ENCODE assay signal across 14 cellular contexts in genomic region chr13:45521292-45521691, GRCh38. TPM values are rescaled to one million over a fixed set of nuclear protein-coding genes. Genes with fewer than 3 reads are reported as not detected.
DNase-seq lines count a peak whose midpoint lies in the region; ATAC-seq, FAIRE-seq and TF ChIP-seq lines count a peak whose summit lies in the region.
"Had no signal": no experiment of that assay in that cellular context is flagged by ENCODE, and none has a peak within 500 bp of the region (broad histone marks: within the 10 kb centered on the region; RNA-seq: fewer than 3 reads in every experiment).

No MANE protein-coding gene starts in this region.

- H3K27ac Mint-ChIP-seq in CD14-positive monocyte (peak overlapping the region; percentile 80 to 96 (median 84)), endothelial cell (ENCODE audit: unreplicated experiment) (no peak overlapping the region)
- H3K27ac Mint-ChIP-seq: memory B cell had no signal

- H2AK5ac ChIP-seq in IMR-90 (ENCODE audit: low read depth, low read length) = peak overlapping the region; percentile 76

- in situ Hi-C loops in IMR-90 (cut with MboI; ENCODE audit: low sequenced_read_pairs) = no loop called here

- no CpG with 5 or more reads among the region's 4 CpGs for WGBS in IMR-90 (ENCODE audit: extremely low coverage in 2 of 2, insufficient read length in 1 of 2), 2 experiments
- WGBS in right lobe of liver (ENCODE audit: insufficient coverage, low coverage, low lambda C conversion rate, missing lambda C conversion rate) = 78% methylated on average over 4 of the region's 4 CpGs

- H3K79me1 ChIP-seq in IMR-90 (ENCODE audit: low read depth in 1 of 2, low read length in 2 of 2) = peaks cover 3 to 32% of the 10 kb centered on the region in 2 experiments; a peak in 2 of 4 replicates

- H3K27me3 ChIP-seq in IMR-90 (ENCODE audit: control insufficient read depth, insufficient read depth, low read length) (no peaks in the 10 kb centered on the region), bronchial epithelial cell (ENCODE audit: control insufficient read depth, insufficient read depth, low read length) (no peaks in the 10 kb centered on the region), right lobe of liver (no peaks in the 10 kb centered on the region)
- H3K27me3 ChIP-seq: tibial artery had no signal

- peak overlapping the region; percentile 83 for H2BK5ac ChIP-seq in IMR-90 (ENCODE audit: low read depth, low read length, poor library complexity, severe bottlenecking)

- no peak overlapping the region for H3K4me2 ChIP-seq in IMR-90 (ENCODE audit: low read depth, low read length)

- TF ChIP-seq RAD21 in IMR-90 (IDR thresholded peaks at IDR 0.05; ENCODE audit: low read length) = no peak

- dilution Hi-C loops in IMR-90 (cut with HindIII; ENCODE audit: low sequenced_read_pairs, unreplicated experiment) = no loop called here

- peaks cover 19% of the 10 kb centered on the region for H3K36me3 ChIP-seq in IMR-90 (ENCODE audit: control insufficient read depth, insufficient read depth, low read length)
- peaks cover 12% of the 10 kb centered on the region for H3K36me3 ChIP-seq in bronchial epithelial cell (ENCODE audit: control insufficient read depth, insufficient read depth, low read length)
- H3K36me3 ChIP-seq in right lobe of liver = peaks cover 7 to 69% (median 35%) of the 10 kb centered on the region in 4 donors

- peak overlapping the region; percentile 64; the same call in 1 of the 2 replicates for H3K9ac ChIP-seq in IMR-90 (ENCODE audit: low read depth, low read length)

- H3K56ac ChIP-seq in IMR-90 (ENCODE audit: extremely low read depth, insufficient read depth, low read length) = no peak overlapping the region

- 0 out of 2 replicates have a peak overlapping the region, but pooled peaks have one; percentile 20 for H2BK20ac ChIP-seq in IMR-90 (ENCODE audit: low read depth, low read length)

- peak overlapping the region; percentile 1; the same call in 1 of the 2 replicates for H2BK120ac ChIP-seq in IMR-90 (ENCODE audit: low read depth, low read length)

- H3K18ac ChIP-seq in IMR-90 (ENCODE audit: low read depth, low read length) = peak overlapping the region; percentile 10; the same call in 1 of the 2 replicates

- H3K4me1 ChIP-seq in IMR-90 (ENCODE audit: control insufficient read depth, insufficient read depth, low read length) (peaks cover 12% of the 10 kb centered on the region), right lobe of liver (no peaks in the 10 kb centered on the region)

- no peak overlapping the region for H4K5ac ChIP-seq in IMR-90 (ENCODE audit: low read depth, low read length)

- H3K14ac ChIP-seq in IMR-90 (replicated peaks; ENCODE audit: low read depth, low read length) = peak overlapping the region; percentile 54; the same call in 1 of the 2 replicates

- peaks cover 4% of the 10 kb centered on the region; the same call in 1 of the 2 replicates for H3K9me1 ChIP-seq in IMR-90 (ENCODE audit: insufficient read depth, low read length)

- CTCF ChIA-PET in IMR-90 (lab: Yijun Ruan, JAX) = interaction anchor here (0.6 to 0.7 kb wide), 2 partner anchors 17 to 34 kb away, joined by 3 read pairs; no protein-coding TSS in a partner anchor

- peak overlapping the region; percentile 29 for H2AK9ac ChIP-seq in IMR-90 (replicated peaks; ENCODE audit: low read depth, low read length, poor library complexity)

- H3K27ac ChIP-seq in IMR-90 (ENCODE audit: insufficient read depth, low read length) (peak overlapping the region; percentile 81; the same call in 1 of the 2 replicates), right lobe of liver (no peak overlapping the region)
- H3K27ac ChIP-seq: tibial artery had no signal

- no peak overlapping the region for H2BK15ac ChIP-seq in IMR-90 (ENCODE audit: low read depth, low read length)

- ATAC-seq in IMR-90 (ENCODE audit: low read depth) (peak; percentile 69), right lobe of liver (peak; percentile 59 to 75 (median 65))

- TF ChIP-seq CTCF in CD14-positive monocyte (IDR thresholded peaks at IDR 0.05) (no peak), IMR-90 (conservative IDR thresholded peaks at IDR 0.05; ENCODE audit: low read depth, low read length) (no peak), bronchial epithelial cell (IDR thresholded peaks at IDR 0.05; ENCODE audit: insufficient read depth, low read length, severe bottlenecking) (no peak), right lobe of liver (IDR thresholded peaks at IDR 0.05) (no peak), endothelial cell (IDR thresholded peaks at IDR 0.05; ENCODE audit: unreplicated experiment) (no peak)

- H3K4ac ChIP-seq in IMR-90 (ENCODE audit: low read depth, low read length) = peak overlapping the region; percentile 49

- no peak overlapping the region for H3K4me3 Mint-ChIP-seq in CD14-positive monocyte
- no peak overlapping the region for H3K4me3 Mint-ChIP-seq in endothelial cell (ENCODE audit: unreplicated experiment)
- H3K4me3 Mint-ChIP-seq: memory B cell had no signal

- H3K9me3 ChIP-seq in IMR-90 (ENCODE audit: control insufficient read depth, insufficient read depth, low read length) = no peaks in the 10 kb centered on the region
- no peaks in the 10 kb centered on the region for H3K9me3 ChIP-seq in right lobe of liver
- H3K9me3 ChIP-seq: tibial artery had no signal

- peak overlapping the region; percentile 71 for H4K91ac ChIP-seq in IMR-90 (ENCODE audit: insufficient read depth, low read depth, low read length)

- peak overlapping the region; percentile 46 to 83; a peak in 3 of 4 replicates for H4K8ac ChIP-seq in IMR-90 (ENCODE audit: low read depth in 2 of 2, low read length in 2 of 2)

- H3K9me3 Mint-ChIP-seq in CD14-positive monocyte (no peaks in the 10 kb centered on the region), endothelial cell (ENCODE audit: unreplicated experiment) (no peaks in the 10 kb centered on the region)
- H3K9me3 Mint-ChIP-seq: memory B cell had no signal

- DNase-seq in CD14-positive monocyte (ENCODE audit: low spot score) = peak; percentile 74
- peak; percentile 86 for DNase-seq in IMR-90
- peak; percentile 82 for DNase-seq in bronchial epithelial cell (ENCODE audit: low read depth)
- no peak for DNase-seq in right lobe of liver
- DNase-seq in superior temporal gyrus (ENCODE audit: extremely low spot score) = no peak
- no peak for DNase-seq in germinal center (ENCODE audit: low spot score)
- no peak for DNase-seq in NCI-H1694 (lab: John Stamatoyannopoulos, UW)
- no peak for DNase-seq in endothelial cell (ENCODE audit: low spot score)
- DNase-seq: anterior cingulate cortex, NCI-H1092 treated with DMSO at 0.1 percent for 48 hours, NCI-H69 had no signal

- no TSS peak for BruUV-seq in IMR-90 (replicated peaks; lab: Mats Ljungman, UMichigan)

- no peaks in the 10 kb centered on the region for H4K20me1 ChIP-seq in IMR-90 (ENCODE audit: insufficient read depth, low read length)

- POLR2A ChIA-PET in IMR-90 (lab: Charles Lee; ENCODE audit: unreplicated experiment) = no interaction called here

- H3K23ac ChIP-seq in IMR-90 (ENCODE audit: low read depth, low read length) = no peak overlapping the region

- intact Hi-C loops in CD14-positive monocyte (cut with micrococcal nuclease) = no loop called here
- intact Hi-C loops in IMR-90 (cut with micrococcal nuclease) = no loop called here
- intact Hi-C loops in right lobe of liver (cut with DNase I) = no loop called here

- peak overlapping the region; percentile 39 for H2AFZ ChIP-seq in IMR-90 (replicated peaks; ENCODE audit: low read length, poor library complexity)

- H3K36me3 Mint-ChIP-seq in CD14-positive monocyte (peaks cover 73 to 85% of the 10 kb centered on the region in 2 donors), endothelial cell (ENCODE audit: low read depth, unreplicated experiment) (peaks cover 24% of the 10 kb centered on the region)

- TF ChIP-seq POLR2A in IMR-90 (IDR thresholded peaks at IDR 0.05; ENCODE audit: low read depth, low read length) (no peak), right lobe of liver (IDR thresholded peaks at IDR 0.05) (no peak)

- peaks cover 0 to 2% (median 0%) of the 10 kb centered on the region in 3 donors for H3K27me3 Mint-ChIP-seq in CD14-positive monocyte (ENCODE audit: low read depth in 3 of 3)
- H3K27me3 Mint-ChIP-seq in endothelial cell (ENCODE audit: unreplicated experiment) = no peaks in the 10 kb centered on the region
- H3K27me3 Mint-ChIP-seq: memory B cell had no signal

- H3K4me3 ChIP-seq in IMR-90 (ENCODE audit: insufficient read depth, low read depth, low read length) (no peak overlapping the region), bronchial epithelial cell (ENCODE audit: low read depth, low read length) (no peak overlapping the region), right lobe of liver (no peak overlapping the region)
- H3K4me3 ChIP-seq: tibial artery had no signal

- H3K4me1 Mint-ChIP-seq in CD14-positive monocyte (peaks cover 9% of the 10 kb centered on the region), endothelial cell (ENCODE audit: unreplicated experiment) (peaks cover 7% of the 10 kb centered on the region)

- no peak for FAIRE-seq in bronchial epithelial cell (lab: Jason Lieb, UNC)
- FAIRE-seq: frontal cortex had no signal

TF ChIP-seq in IMR-90, 13 proteins besides CTCF, POLR2A, EP300 and RAD21:
- TF ChIP-seq FOS (IDR thresholded peaks at IDR 0.05; ENCODE audit: low read depth, low read length) (peak; percentile 4; the same call in 1 of the 2 replicates), USF2 (IDR thresholded peaks at IDR 0.05; ENCODE audit: low read depth, low read length) (no peak)
TF ChIP-seq in IMR-90: peak in this region for 1.

RNA-seq across cellular contexts. Expression of gene COG3, which starts 56.6 kb away (rescaled TPM):
- polyA plus RNA-seq in CD14-positive monocyte (10 to 100 TPM; 12.3 to 12.9 TPM), IMR-90 (2012; rRNA removed) (20.4 and 21.7 TPM in 2 replicates)
- total RNA-seq in IMR-90 (2012; rRNA removed) (31.9 and 34.2 TPM in 2 replicates), bronchial epithelial cell (42.2 and 47.4 TPM in 2 replicates), right lobe of liver (10 to 100 TPM; 18.9 to 66.3 (median 36.8) TPM), endothelial cell (ENCODE audit: unreplicated experiment) (23.1 TPM)
- 9.5 and 14.5 TPM in 2 replicates for polyA plus RNA-seq in IMR-90 (2012; cell fraction: cytosol; rRNA removed)
- polyA plus RNA-seq in IMR-90 (2012; cell fraction: nucleus; rRNA removed; ENCODE audit: low replicate concordance) = 24.8 and 54.3 TPM in 2 replicates

Comparison
In these comparisons a context has a peak if more than half of its experiments do, and no peak if none do; other contexts are left out.
1. DNase-seq: peak in CD14-positive monocyte (single experiment), IMR-90 (single experiment) and bronchial epithelial cell (single experiment); none in right lobe of liver (0 of 3), superior temporal gyrus (single experiment), germinal center (single experiment), NCI-H1694 (single experiment) and endothelial cell (single experiment).